Comparison of ENCODE assay signal across 6 cellular contexts in genomic region chr7:77519672-77520071, GRCh38.
"Had no signal": no experiment of that assay in that cellular context is flagged by ENCODE, and none has a peak within 500 bp of the region (broad histone marks: within the 10 kb centered on the region; RNA-seq: fewer than 3 reads in every experiment).

No MANE protein-coding gene starts in this region.

- ATAC-seq: HCT116, K562 had no signal

- DNase-seq: GM23248, GOT3, H7, IMR-90 had no signal

- H3K27ac ChIP-seq: GM23248 had no signal
